In genomic region chr2:126644630-126645191, GRCh38 we compare ENCODE assay signal across 10 cellular contexts. TPM values are rescaled to one million over a fixed set of nuclear protein-coding genes. Genes with fewer than 3 reads are reported as not detected.
A peak's percentile ranks its signal among the peaks of the same experiment; 100 is the strongest.
DNase-seq lines count a peak whose midpoint lies in the region; ATAC-seq and TF ChIP-seq lines count a peak whose summit lies in the region.
"Had no signal": no experiment of that assay in that cellular context is flagged by ENCODE, and none has a peak within 500 bp of the region (broad histone marks: within the 10 kb centered on the region; RNA-seq: fewer than 3 reads in every experiment).

No MANE protein-coding gene starts in this region.

- ATAC-seq in GM18505 (IDR thresholded peaks at IDR 0.05; ENCODE audit: unreplicated experiment) = peak; percentile 94
- ATAC-seq in GM21529 (IDR thresholded peaks at IDR 0.05; ENCODE audit: unreplicated experiment) = peak; percentile 85
- ATAC-seq in HG03439 (IDR thresholded peaks at IDR 0.05; ENCODE audit: unreplicated experiment) = peak; percentile 46
- no peak for ATAC-seq in body of pancreas

- H3K27ac ChIP-seq in body of pancreas = no peak overlapping the region

- H3K9me3 ChIP-seq in body of pancreas = no peaks in the 10 kb centered on the region

- 11 to 24% methylated on average over 2 of the region's 2 CpGs for WGBS in body of pancreas, 2 donors

- TF ChIP-seq POLR2A in GM18505 (IDR thresholded peaks at IDR 0.05; ENCODE audit: borderline replicate concordance, extremely low read depth, insufficient read depth, insufficient read length) (no peak), erythroblast (IDR thresholded peaks at IDR 0.05; ENCODE audit: low read length) (no peak), body of pancreas (IDR thresholded peaks at IDR 0.05) (no peak)

- H3K4me3 ChIP-seq in body of pancreas = no peak overlapping the region

- no peaks in the 10 kb centered on the region for H3K27me3 ChIP-seq in body of pancreas

- peak; percentile 74 to 81 for DNase-seq in erythroblast (lab: John Stamatoyannopoulos, UW)
- DNase-seq in C1 segment of cervical spinal cord (lab: John Stamatoyannopoulos, UW) = no peak
- no peak for DNase-seq in body of pancreas
- no peak for DNase-seq in stimulated activated CD4-positive, alpha-beta T cell treated with anti-CD3 and anti-CD28 coated beads, Interleukin-15, amount 100 ng/mL, for 24 hours
- no peak for DNase-seq in NCI-H774 (lab: John Stamatoyannopoulos, UW)
- DNase-seq: mammary epithelial cell; stimulated activated CD4-positive, alpha-beta T cell treated with anti-CD3 and anti-CD28 coated beads, Interleukin-4, amount 100 ng/mL, for 1 hour had no signal

- H3K36me3 ChIP-seq in body of pancreas (replicated peaks in 1 of 2; ENCODE audit: insufficient read depth in 1 of 2, low read depth in 2 of 2) = no peaks in the 10 kb centered on the region

- no peak for TF ChIP-seq CTCF in body of pancreas (IDR thresholded peaks at IDR 0.05)

- H3K4me1 ChIP-seq in body of pancreas = no peaks in the 10 kb centered on the region

- intact Hi-C loops in body of pancreas (cut with DNase I) = no loop called here

RNA-seq across cellular contexts. Expression of gene GYPC, which starts 11.2 kb away (rescaled TPM):
- 10 to 100 TPM; 26.4 to 28.8 TPM for total RNA-seq in body of pancreas

Comparison
In these comparisons a context has a peak if more than half of its experiments do, and no peak if none do; other contexts are left out.
1. DNase-seq: peak in erythroblast (2 of 2); none in C1 segment of cervical spinal cord (0 of 14), body of pancreas (0 of 4), stimulated activated CD4-positive, alpha-beta T cell treated with anti-CD3 and anti-CD28 coated beads, Interleukin-15, amount 100 ng/mL, for 24 hours (single experiment) and NCI-H774 (single experiment).